11 cellular contexts compared by ENCODE assay signal in the genomic region with DNA sequence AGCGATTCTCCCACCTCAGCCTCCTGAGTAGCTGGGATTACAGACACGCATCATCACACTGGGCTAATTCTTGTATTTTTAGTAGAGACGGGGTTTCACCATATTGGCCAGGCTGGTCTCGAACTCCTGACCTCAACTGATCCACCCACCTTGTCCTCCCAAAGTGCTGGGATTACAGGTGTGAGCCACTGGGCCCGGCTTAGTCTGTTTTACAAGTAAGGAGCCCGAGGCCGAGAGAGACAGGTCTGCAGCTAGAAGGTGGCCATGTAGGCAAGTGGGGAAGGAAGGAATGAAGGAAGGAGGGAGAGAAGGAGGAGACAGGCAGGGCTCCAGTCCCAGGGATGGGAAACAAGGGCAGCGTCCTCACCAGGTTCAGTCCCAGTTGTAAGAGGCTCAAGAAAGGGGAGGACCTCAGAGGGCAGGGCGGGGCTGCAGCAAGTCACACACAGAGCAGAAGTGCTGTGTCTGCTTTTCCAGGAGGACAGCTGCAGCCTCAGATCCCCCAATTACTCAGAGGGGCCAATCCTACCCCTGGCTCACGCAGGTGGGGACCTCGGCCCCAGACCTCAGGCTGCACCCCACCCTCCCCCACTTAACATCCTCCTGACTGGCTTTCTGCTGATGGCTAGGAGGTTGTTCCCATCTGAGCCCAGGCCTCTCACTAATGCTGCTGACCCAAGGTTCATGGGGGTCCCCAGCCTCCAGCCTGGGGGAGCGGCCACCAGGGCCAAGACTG. TPM values are rescaled to one million over a fixed set of nuclear protein-coding genes. Genes with fewer than 3 reads are reported as not detected.
A peak's percentile ranks its signal among the peaks of the same experiment; 100 is the strongest.
DNase-seq lines count a peak whose midpoint lies in the region; ATAC-seq and TF ChIP-seq lines count a peak whose summit lies in the region.
"Had no signal": no experiment of that assay in that cellular context is flagged by ENCODE, and none has a peak within 500 bp of the region (broad histone marks: within the 10 kb centered on the region; RNA-seq: fewer than 3 reads in every experiment).

No MANE protein-coding gene starts in this region.

- no peak overlapping the region for H3K27ac Mint-ChIP-seq in chondrocyte (ENCODE audit: unreplicated experiment)
- no peak overlapping the region for H3K27ac Mint-ChIP-seq in T-helper 2 cell treated with Interferon-gamma antibody and Interleukin-4, amounts not matched to agents 5 μg/mL and 100 μg/mL, for 36 hours
- H3K27ac Mint-ChIP-seq: CD4-positive, alpha-beta T cell had no signal

- no peaks in the 10 kb centered on the region for H3K4me1 Mint-ChIP-seq in chondrocyte (ENCODE audit: low read depth)
- no peaks in the 10 kb centered on the region for H3K4me1 Mint-ChIP-seq in T-helper 2 cell treated with Interferon-gamma antibody and Interleukin-4, amounts not matched to agents 5 μg/mL and 100 μg/mL, for 36 hours (ENCODE audit: low read depth)

- intact Hi-C loops in sciatic nerve (cut with DNase I), result no loop called here

- H3K27me3 Mint-ChIP-seq in chondrocyte (ENCODE audit: low read depth), result peaks cover 19% of the 10 kb centered on the region
- no peaks in the 10 kb centered on the region for H3K27me3 Mint-ChIP-seq in T-helper 2 cell treated with Interferon-gamma antibody and Interleukin-4, amounts not matched to agents 5 μg/mL and 100 μg/mL, for 36 hours (ENCODE audit: low read depth)
- H3K27me3 Mint-ChIP-seq: CD4-positive, alpha-beta T cell had no signal

- H3K9me3 Mint-ChIP-seq in chondrocyte (ENCODE audit: low read depth), result no peaks in the 10 kb centered on the region
- no peaks in the 10 kb centered on the region for H3K9me3 Mint-ChIP-seq in T-helper 2 cell treated with Interferon-gamma antibody and Interleukin-4, amounts not matched to agents 5 μg/mL and 100 μg/mL, for 36 hours
- H3K9me3 Mint-ChIP-seq: CD4-positive, alpha-beta T cell had no signal

- peak; percentile 83 for DNase-seq in GM03348 (ENCODE audit: low spot score)
- peak; percentile 52 for DNase-seq in chondrocyte (ENCODE audit: low spot score)
- DNase-seq in iris pigment epithelial cell (ENCODE audit: low read depth), result peak; percentile 57
- DNase-seq in sciatic nerve (ENCODE audit: low spot score), result no peak
- no peak for DNase-seq in T-helper 2 cell treated with Interferon-gamma antibody and Interleukin-4, amounts not matched to agents 5 μg/mL and 100 μg/mL, for 36 hours (ENCODE audit: low spot score)
- no peak for DNase-seq in NCI-H2196 (lab: John Stamatoyannopoulos, UW; ENCODE audit: unreplicated experiment)
- DNase-seq: CD4-positive, alpha-beta T cell; Kasumi-1; stimulated activated naive CD4-positive, alpha-beta T cell treated with Interleukin-2 at 50 U/mL for 16 hours had no signal

- no peaks in the 10 kb centered on the region for H3K36me3 Mint-ChIP-seq in chondrocyte (ENCODE audit: low read depth)
- no peaks in the 10 kb centered on the region for H3K36me3 Mint-ChIP-seq in T-helper 2 cell treated with Interferon-gamma antibody and Interleukin-4, amounts not matched to agents 5 μg/mL and 100 μg/mL, for 36 hours (ENCODE audit: low read depth)

- no peak for TF ChIP-seq CTCF in chondrocyte (IDR thresholded peaks at IDR 0.05)

- peak; percentile 77 for ATAC-seq in sciatic nerve
- no peak for ATAC-seq in GM21786 (IDR thresholded peaks at IDR 0.05; ENCODE audit: unreplicated experiment)
- no peak for ATAC-seq in HG03342 (IDR thresholded peaks at IDR 0.05; ENCODE audit: unreplicated experiment)

- no peak overlapping the region for H3K4me3 Mint-ChIP-seq in chondrocyte (ENCODE audit: unreplicated experiment)
- H3K4me3 Mint-ChIP-seq in T-helper 2 cell treated with Interferon-gamma antibody and Interleukin-4, amounts not matched to agents 5 μg/mL and 100 μg/mL, for 36 hours, result no peak overlapping the region
- H3K4me3 Mint-ChIP-seq: CD4-positive, alpha-beta T cell had no signal

RNA-seq across cellular contexts. Expression of gene PRR5, which starts 53.8 kb away (rescaled TPM):
- total RNA-seq in chondrocyte (10.6 to 17.2 TPM (median 15.1 TPM) in 3 replicates), sciatic nerve (33.7 TPM)

Comparison
In these comparisons a context has a peak if more than half of its experiments do, and no peak if none do; other contexts are left out.
1. DNase-seq: peak in GM03348 (single experiment), chondrocyte (single experiment) and iris pigment epithelial cell (single experiment); none in sciatic nerve (single experiment), T-helper 2 cell treated with Interferon-gamma antibody and Interleukin-4, amounts not matched to agents 5 μg/mL and 100 μg/mL, for 36 hours (single experiment) and NCI-H2196 (single experiment).